15 cellular contexts compared by ENCODE assay signal in the genomic region with DNA sequence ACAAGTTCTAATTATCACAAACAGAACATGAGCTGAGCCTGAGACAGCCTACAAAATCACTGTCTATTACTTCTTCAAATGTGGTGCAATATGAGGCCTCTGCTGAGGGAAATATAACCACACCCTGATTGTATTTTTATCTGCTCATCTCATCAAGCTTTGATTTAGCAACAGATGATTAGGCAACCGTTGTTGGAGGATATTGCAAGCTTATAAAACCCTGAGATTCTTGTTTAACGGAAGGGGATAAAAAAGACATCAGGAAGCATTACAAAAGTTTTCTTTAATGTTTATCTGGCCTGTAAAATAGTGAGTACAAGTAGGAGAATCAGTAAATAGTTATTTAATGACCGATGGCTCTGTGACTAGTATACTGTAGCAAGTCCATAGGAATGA.
DNase-seq lines count a peak whose midpoint lies in the region; ATAC-seq and TF ChIP-seq lines count a peak whose summit lies in the region.
"Had no signal": no experiment of that assay in that cellular context is flagged by ENCODE, and none has a peak within 500 bp of the region (broad histone marks: within the 10 kb centered on the region; RNA-seq: fewer than 3 reads in every experiment).

No MANE protein-coding gene starts in this region.

- no peaks in the 10 kb centered on the region for H3K79me2 ChIP-seq in PC-9 (ENCODE audit: low read depth)

- H3K4me2 ChIP-seq in PC-9 = peak overlapping the region; percentile 61

- no TSS peak for BruUV-seq in PC-9 (replicated peaks; lab: Mats Ljungman, UMichigan)

- no peak overlapping the region for H3K4me3 ChIP-seq in PC-9
- no peak overlapping the region for H3K4me3 ChIP-seq in fibroblast of the aortic adventitia (ENCODE audit: low read depth, low read length)
- no peak overlapping the region for H3K4me3 ChIP-seq in skeletal muscle tissue (ENCODE audit: low read length in 3 of 3)
- H3K4me3 ChIP-seq: lung, skin epidermis had no signal

- intact Hi-C loops in PC-9 (cut with micrococcal nuclease; ENCODE audit: unreplicated experiment) = no loop called here

- H4K20me1 ChIP-seq in PC-9 (ENCODE audit: insufficient read depth) = no peaks in the 10 kb centered on the region

- H3K9me3 ChIP-seq in PC-9 (ENCODE audit: insufficient read depth, low read depth) (no peaks in the 10 kb centered on the region), skeletal muscle tissue (ENCODE audit: control insufficient read depth in 3 of 3, low read length in 3 of 3) (no peaks in the 10 kb centered on the region)

- POLR2A ChIA-PET in PC-9 (lab: Charles Lee; ENCODE audit: unreplicated experiment) = interaction anchor here (0.6 to 0.7 kb wide), 2 partner anchors 128 to 872 kb away, joined by 4 to 5 read pairs; no protein-coding TSS in a partner anchor

- peaks cover 19% of the 10 kb centered on the region for H3F3A ChIP-seq in PC-9 (ENCODE audit: insufficient read depth, low read depth)

- H3K27me3 ChIP-seq in PC-9 (ENCODE audit: insufficient read depth, low read depth) = no peaks in the 10 kb centered on the region
- no peaks in the 10 kb centered on the region for H3K27me3 ChIP-seq in skeletal muscle tissue (ENCODE audit: control insufficient read depth in 3 of 3, insufficient read depth in 3 of 3, low read length in 3 of 3)
- H3K27me3 ChIP-seq: brain microvascular endothelial cell had no signal

- H3K27ac ChIP-seq in PC-9 = peak overlapping the region; percentile 66
- peak overlapping the region; percentile 86 for H3K27ac ChIP-seq in skeletal muscle tissue (ENCODE audit: low read depth, low read length)
- H3K27ac ChIP-seq: 22Rv1, brain microvascular endothelial cell had no signal

- CTCF ChIA-PET in PC-9 (lab: Charles Lee) = no interaction called here

- ATAC-seq in GM18870 (IDR thresholded peaks at IDR 0.05; ENCODE audit: unreplicated experiment) (no peak), HG02623 (IDR thresholded peaks at IDR 0.05; ENCODE audit: unreplicated experiment) (no peak)

- DNase-seq in NCI-H146 (lab: John Stamatoyannopoulos, UW) (peak; percentile 14), NCI-H146 treated with DMSO at 0.1 percent for 48 hours (lab: John Stamatoyannopoulos, UW; ENCODE audit: unreplicated experiment) (no peak), PC-9 (peak in 1 of 2 experiments; percentile 83), fibroblast of the aortic adventitia (ENCODE audit: low read depth) (peak; percentile 68), amygdala (lab: John Stamatoyannopoulos, UW) (no peak)
- DNase-seq: activated CD8-positive, alpha-beta memory T cell treated with anti-CD3 and anti-CD28 coated beads, Interleukin-2, amount 50 U/mL, for 48 hours; brain microvascular endothelial cell; NCI-H446; stimulated activated CD8-positive, alpha-beta memory T cell treated with anti-CD3 and anti-CD28 coated beads, Interleukin-4, amount 100 ng/mL, for 48 hours had no signal

- H3K9ac ChIP-seq in skeletal muscle tissue (ENCODE audit: low read depth in 1 of 3, low read length in 3 of 3) = peak overlapping the region in 1 of 3 donors; percentile 42

- no peaks in the 10 kb centered on the region for H3K36me3 ChIP-seq in PC-9 (ENCODE audit: low read depth)
- H3K36me3 ChIP-seq in skeletal muscle tissue (ENCODE audit: control insufficient read depth in 3 of 3, insufficient read depth in 3 of 3, low read length in 3 of 3) = no peaks in the 10 kb centered on the region
- H3K36me3 ChIP-seq: brain microvascular endothelial cell had no signal

- no peaks in the 10 kb centered on the region for H3K9me2 ChIP-seq in PC-9 (ENCODE audit: insufficient read depth)

- 0 out of 2 replicates have a peak overlapping the region, but pooled peaks have one; percentile 27 for H2AFZ ChIP-seq in PC-9

- H3K4me1 ChIP-seq in PC-9 (replicated peaks; ENCODE audit: insufficient read depth) (peaks cover 32% of the 10 kb centered on the region), skeletal muscle tissue (ENCODE audit: control insufficient read depth in 3 of 3, insufficient read depth in 3 of 3, low read length in 3 of 3) (peaks cover 3 to 25% (median 6%) of the 10 kb centered on the region in 3 donors)

- TF ChIP-seq CTCF in PC-9 (conservative IDR thresholded peaks at IDR 0.05) = no peak
- TF ChIP-seq CTCF in fibroblast of the aortic adventitia (IDR thresholded peaks at IDR 0.05; ENCODE audit: insufficient read depth, low read length) = no peak

Comparison
In these comparisons a context has a peak if more than half of its experiments do, and no peak if none do; other contexts are left out.
1. DNase-seq: peak in NCI-H146 (single experiment) and fibroblast of the aortic adventitia (single experiment); none in NCI-H146 treated with DMSO at 0.1 percent for 48 hours (single experiment) and amygdala (0 of 56).